ENCODE assay signal across 14 cellular contexts in genomic region chr1:59204001-59204400, GRCh38.
A peak's percentile ranks its signal among the peaks of the same experiment; 100 is the strongest.
DNase-seq lines count a peak whose midpoint lies in the region; ATAC-seq lines count a peak whose summit lies in the region.
"Had no signal": no experiment of that assay in that cellular context is flagged by ENCODE, and none has a peak within 500 bp of the region (broad histone marks: within the 10 kb centered on the region; RNA-seq: fewer than 3 reads in every experiment).

No MANE protein-coding gene starts in this region.

- DNase-seq in AG20443 (ENCODE audit: low spot score) (peak; percentile 50), RPMI7951 (ENCODE audit: low read depth) (peak; percentile 50), globus pallidus (ENCODE audit: low spot score) (peak; percentile 57), mucosa of gallbladder (ENCODE audit: low spot score) (peak; percentile 46), kidney glomerular epithelial cell (lab: John Stamatoyannopoulos, UW) (no peak), epidermal melanocyte (ENCODE audit: insufficient read length, low spot score) (no peak), DMS153 (lab: John Stamatoyannopoulos, UW) (no peak)
- DNase-seq: activated naive CD8-positive, alpha-beta T cell treated with anti-CD3 and anti-CD28 coated beads, Interleukin-2, amount 50 U/mL, for 24 hours; endodermal cell; spleen; uterus had no signal

- ATAC-seq in HG02678 (IDR thresholded peaks at IDR 0.05; ENCODE audit: unreplicated experiment), result no peak
- ATAC-seq: activated naive CD8-positive, alpha-beta T cell treated with anti-CD3 and anti-CD28 coated beads, Interleukin-2, amount 50 U/mL, for 24 hours; natural killer cell treated with Interleukin-12 subunit alpha and Interleukin-12 subunit beta and Interleukin-15 and Interleukin-18, amount 100 ng/mL, for 72 hours; WTC11 had no signal

Comparison
In these comparisons a context has a peak if more than half of its experiments do, and no peak if none do; other contexts are left out.
1. DNase-seq: peak in AG20443 (single experiment), RPMI7951 (single experiment), globus pallidus (single experiment) and mucosa of gallbladder (single experiment); none in kidney glomerular epithelial cell (single experiment), epidermal melanocyte (single experiment) and DMS153 (single experiment).